Comparison of ENCODE assay signal across 9 cellular contexts in the genomic region with DNA sequence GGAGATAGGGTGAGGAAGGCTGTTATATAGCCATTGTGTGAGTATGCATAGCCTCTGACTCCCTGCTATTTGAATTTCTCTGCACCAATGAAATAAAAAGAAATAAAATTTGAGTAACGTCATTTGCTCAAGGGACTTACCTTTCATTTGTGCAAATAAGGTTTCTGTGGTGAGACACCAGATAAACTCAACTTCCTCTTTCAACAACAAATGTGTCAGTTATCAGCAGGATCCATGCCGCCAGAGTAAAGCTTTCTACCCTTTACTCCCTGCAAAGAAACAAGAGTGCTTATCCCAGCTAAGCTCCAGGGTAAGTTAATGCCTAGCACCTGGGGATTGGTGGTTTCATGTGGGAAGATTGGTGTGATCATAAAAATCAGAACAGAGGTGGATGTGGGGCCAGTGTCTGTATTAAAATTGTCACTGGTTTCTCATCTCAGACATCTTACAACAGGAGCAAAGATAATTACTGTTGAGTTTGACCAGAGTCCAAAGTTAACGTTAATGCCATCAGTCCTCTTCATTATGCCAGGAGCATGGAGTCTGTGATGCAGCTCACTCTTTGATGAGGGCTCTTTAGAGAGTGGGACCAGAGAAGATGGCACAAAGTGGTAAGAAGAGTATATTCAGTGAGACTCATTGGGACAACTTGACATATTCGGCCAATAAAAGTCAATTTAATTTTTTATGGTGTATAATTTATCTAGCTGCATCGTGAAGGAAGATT. TPM values are rescaled to one million over a fixed set of nuclear protein-coding genes. Genes with fewer than 3 reads are reported as not detected.
DNase-seq lines count a peak whose midpoint lies in the region; ATAC-seq and TF ChIP-seq lines count a peak whose summit lies in the region.
"Had no signal": no experiment of that assay in that cellular context is flagged by ENCODE, and none has a peak within 500 bp of the region (broad histone marks: within the 10 kb centered on the region; RNA-seq: fewer than 3 reads in every experiment).

A gene with protein sequence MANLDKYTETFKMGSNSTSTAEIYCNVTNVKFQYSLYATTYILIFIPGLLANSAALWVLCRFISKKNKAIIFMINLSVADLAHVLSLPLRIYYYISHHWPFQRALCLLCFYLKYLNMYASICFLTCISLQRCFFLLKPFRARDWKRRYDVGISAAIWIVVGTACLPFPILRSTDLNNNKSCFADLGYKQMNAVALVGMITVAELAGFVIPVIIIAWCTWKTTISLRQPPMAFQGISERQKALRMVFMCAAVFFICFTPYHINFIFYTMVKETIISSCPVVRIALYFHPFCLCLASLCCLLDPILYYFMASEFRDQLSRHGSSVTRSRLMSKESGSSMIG (plus strand): TSS at position 206 of the 727 bp plus-strand sequence. CDS start 15,130 bp downstream, outside the sequence.

- H3K9me2 ChIP-seq in OCI-LY7 (ENCODE audit: insufficient read depth, low read length): no peaks in the 10 kb centered on the region

- H3K27me3 ChIP-seq in lower lobe of right lung (ENCODE audit: low read depth): no peaks in the 10 kb centered on the region
- H3K27me3 ChIP-seq in H7 (ENCODE audit: control insufficient read depth, insufficient read depth, low read length): no peaks in the 10 kb centered on the region

- H3K36me3 ChIP-seq in OCI-LY7 (ENCODE audit: insufficient read depth, low read length) (no peaks in the 10 kb centered on the region; the same call in 1 of the 2 replicates), lower lobe of right lung (no peaks in the 10 kb centered on the region), H7 (replicated peaks; ENCODE audit: control insufficient read depth, insufficient read depth, low read length) (no peaks in the 10 kb centered on the region)

- TSS peak; percentile 79 for BruUV-seq in OCI-LY7 (replicated peaks; lab: Mats Ljungman, UMichigan)

- intact Hi-C loops in OCI-LY7 (cut with micrococcal nuclease; ENCODE audit: unreplicated experiment): loop anchor here (5.0 to 10.0 kb wide), 4 partner anchors 191 to 1048 kb away; a partner anchor contains a TSS
- intact Hi-C loops in lower lobe of right lung (cut with DNase I): no loop called here
- intact Hi-C loops in head of caudate nucleus (cut with DNase I): no loop called here

- POLR2A ChIA-PET in OCI-LY7 (lab: Charles Lee): interaction anchor here (0.5 to 2.8 kb wide), 6 partner anchors 12 to 1773 kb away, joined by 3 to 20 read pairs (median 3); no protein-coding TSS in a partner anchor

- H4K20me1 ChIP-seq in OCI-LY7 (ENCODE audit: insufficient read depth, low read length): no peaks in the 10 kb centered on the region

- CTCF ChIA-PET in OCI-LY7 (lab: Charles Lee; ENCODE audit: unreplicated experiment): interaction anchor here (0.9 kb wide), 1 partner anchor 13 kb away, joined by 3 read pairs; no protein-coding TSS in a partner anchor

- H3K27ac ChIP-seq in OCI-LY7 (ENCODE audit: low read depth, low read length, poor library complexity, severe bottlenecking) (peak within 1 kb of the TSS; percentile 70), lower lobe of right lung (peak within 1 kb of the TSS; percentile 18)

- peak within 1 kb of the TSS; percentile 66; the same call in 1 of the 2 replicates for H2AFZ ChIP-seq in OCI-LY7 (ENCODE audit: low read length)

- H3K9me3 ChIP-seq in OCI-LY7 (ENCODE audit: low read length) (no peaks in the 10 kb centered on the region), lower lobe of right lung (no peaks in the 10 kb centered on the region)

- H3K4me1 ChIP-seq in OCI-LY7 (ENCODE audit: insufficient read depth, low read length, poor library complexity, severe bottlenecking) (peaks cover 48% of the 10 kb centered on the region), lower lobe of right lung (no peaks in the 10 kb centered on the region)

- H3K79me2 ChIP-seq in OCI-LY7 (ENCODE audit: insufficient read depth, low read depth, low read length): peaks cover 41% of the 10 kb centered on the region; the same call in 1 of the 2 replicates

- no peak for TF ChIP-seq CTCF in OCI-LY7 (conservative IDR thresholded peaks at IDR 0.05; ENCODE audit: low read length)
- TF ChIP-seq CTCF in lower lobe of right lung (IDR thresholded peaks at IDR 0.05): no peak

- H3K4me3 ChIP-seq in OCI-LY7 (ENCODE audit: low read depth, low read length, poor library complexity, severe bottlenecking): peak within 1 kb of the TSS; percentile 72
- H3K4me3 ChIP-seq in lower lobe of right lung: peak within 1 kb of the TSS; percentile 14
- no peak within 1 kb of the TSS for H3K4me3 ChIP-seq in H7 (ENCODE audit: insufficient read depth, low read depth, low read length)

- ATAC-seq in GM18907 (IDR thresholded peaks at IDR 0.05; ENCODE audit: unreplicated experiment): peak; percentile 87
- ATAC-seq in HG02798 (IDR thresholded peaks at IDR 0.05; ENCODE audit: poor library complexity, unreplicated experiment): peak; percentile 75
- ATAC-seq in lower lobe of right lung: peak in 1 of 2 donors; percentile 16

- DNase-seq in OCI-LY7 (ENCODE audit: low spot score) (peak; percentile 70), lower lobe of right lung (no peak), head of caudate nucleus (no peak), amniotic stem cell (lab: John Stamatoyannopoulos, UW) (no peak), H7 (no peak), NCI-H146 (lab: John Stamatoyannopoulos, UW) (no peak)

- H3K4me2 ChIP-seq in OCI-LY7 (ENCODE audit: low read length): peak within 1 kb of the TSS; percentile 88

RNA-seq across cellular contexts. Expression of the gene that starts here (rescaled TPM):
- 8.1 and 10.3 TPM in 2 replicates for total RNA-seq in OCI-LY7 (2014; rRNA removed; shearing (Covaris generic))
- total RNA-seq in OCI-LY7 (2022): 15.1 and 23.0 TPM in 2 replicates
- 1.2 TPM for total RNA-seq in lower lobe of right lung
- not detected in 2 replicates for total RNA-seq in H7 (2014; rRNA removed; shearing (Covaris generic))
- total RNA-seq: glomerular endothelial cell had no signal
